Comparison of ENCODE assay signal across 8 cellular contexts in the genomic region with DNA sequence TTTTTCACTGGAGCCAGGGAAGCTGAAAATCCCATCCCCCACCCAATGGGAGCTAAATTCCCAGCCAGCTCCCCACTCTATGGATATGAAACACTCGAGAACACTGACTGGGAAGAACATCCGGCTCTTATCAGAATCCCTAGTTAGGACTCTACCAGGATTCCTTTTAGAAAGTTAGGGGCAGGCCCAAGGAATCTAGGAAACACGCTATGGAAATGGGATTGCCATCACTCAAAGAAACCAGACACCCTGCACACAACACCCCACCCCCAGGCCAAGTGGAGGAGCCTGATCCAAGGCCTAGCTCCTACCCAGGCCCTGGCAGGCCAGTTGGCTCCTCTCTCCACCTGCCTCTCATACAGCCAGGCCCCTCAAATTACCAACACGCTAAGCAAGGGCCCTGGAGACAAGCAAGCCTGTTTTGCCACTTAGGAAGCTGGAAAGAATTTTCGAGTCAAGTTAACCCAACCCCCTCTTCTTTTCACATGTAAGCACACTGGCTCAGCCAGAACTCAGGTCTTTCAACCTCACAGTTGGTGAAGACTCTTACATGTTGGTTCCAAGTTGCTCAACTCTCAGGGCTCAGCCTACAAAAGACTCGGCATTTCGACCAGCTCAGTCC.
A peak's percentile ranks its signal among the peaks of the same experiment; 100 is the strongest.
DNase-seq lines count a peak whose midpoint lies in the region; ATAC-seq, FAIRE-seq and TF ChIP-seq lines count a peak whose summit lies in the region.

No MANE protein-coding gene starts in this region.

- H3K4me2 ChIP-seq in H1 (ENCODE audit: insufficient read depth in 1 of 2, low read depth in 2 of 2, low read length in 2 of 2): peak overlapping the region; percentile 93 to 96

- TF ChIP-seq CTCF in AG09319 (IDR thresholded peaks at IDR 0.05; ENCODE audit: low read depth, low read length) (no peak), H1 (IDR thresholded peaks at IDR 0.05; ENCODE audit: control extremely low read depth in 1 of 3, insufficient read depth in 1 of 3, low read depth in 1 of 3, low read length in 3 of 3) (no peak)

- H3K79me1 ChIP-seq in H1 (ENCODE audit: low read depth, low read length): no peaks in the 10 kb centered on the region; the same call in 1 of the 2 replicates

- H3K36me3 ChIP-seq in H1 (ENCODE audit: control insufficient read depth in 2 of 4, insufficient read depth in 4 of 4, low read length in 3 of 4) (peaks cover 2 to 27% (median 13%) of the 10 kb centered on the region in 4 experiments; a peak in 6 of 8 replicates), muscle layer of colon (ENCODE audit: insufficient read depth, low read length) (peaks cover 9% of the 10 kb centered on the region)

- H4K8ac ChIP-seq in H1 (ENCODE audit: extremely low read depth, insufficient read depth, low read length): no peak overlapping the region

- H2BK120ac ChIP-seq in H1 (replicated peaks; ENCODE audit: low read depth, low read length): no peak overlapping the region

- H2BK12ac ChIP-seq in H1 (ENCODE audit: low read depth, low read length): peak overlapping the region; percentile 82; the same call in 1 of the 2 replicates

- CTCF ChIA-PET in H1 (lab: Charles Lee; ENCODE audit: partially characterized antibody): interaction anchor here (0.6 to 9.5 kb wide), 7 partner anchors 10 to 115 kb away, joined by 3 to 106 read pairs (median 8); no protein-coding TSS in a partner anchor

- H3K56ac ChIP-seq in H1 (replicated peaks; ENCODE audit: insufficient read length, low read depth, low read length): peak overlapping the region; percentile 85

- peak overlapping the region; percentile 94 for H3K27ac ChIP-seq in H1 (ENCODE audit: low read depth, low read length)
- H3K27ac ChIP-seq in muscle layer of colon (ENCODE audit: low read depth, low read length): peak overlapping the region; percentile 69

- H3K27me3 ChIP-seq in H1 (replicated peaks in 1 of 4; ENCODE audit: control insufficient read depth in 3 of 4, extremely low read depth in 1 of 4, insufficient read depth in 3 of 4, low read length in 3 of 4) (no peaks in the 10 kb centered on the region), muscle layer of colon (ENCODE audit: control insufficient read depth in 1 of 2, insufficient read depth in 2 of 2, low read length in 2 of 2) (no peaks in the 10 kb centered on the region)

- TF ChIP-seq EP300 in H1 (IDR thresholded peaks at IDR 0.05; ENCODE audit: borderline replicate concordance in 1 of 2, low read depth in 2 of 2, low read length in 2 of 2): no peak

- H3K9me3 ChIP-seq in H1 (ENCODE audit: insufficient read depth in 2 of 2, low read depth in 1 of 2, low read length in 1 of 2) (no peaks in the 10 kb centered on the region), muscle layer of colon (ENCODE audit: low read length) (no peaks in the 10 kb centered on the region)

- 0 out of 2 replicates have a peak overlapping the region, but pooled peaks have one; percentile 35 for H2BK20ac ChIP-seq in H1 (ENCODE audit: low read length)

- TF ChIP-seq POLR2A in H1 (IDR thresholded peaks at IDR 0.05; ENCODE audit: control extremely low read depth in 1 of 2, low read depth in 2 of 2, low read length in 2 of 2): peak; percentile 78 to 91

- 2% methylated on average over 7 of the region's 7 CpGs; no CpG with 5 or more reads in 1 of the 2 experiments for WGBS in H1 (ENCODE audit: extremely low coverage in 1 of 2, insufficient coverage in 1 of 2, insufficient read length in 1 of 2, insufficient replicate concordance in 2 of 2, low coverage in 1 of 2, low lambda C conversion rate in 2 of 2, missing lambda C conversion rate in 1 of 2), 2 experiments

- H3K9ac ChIP-seq in H1 (replicated peaks in 1 of 4; ENCODE audit: extremely low read depth in 1 of 4, low read depth in 3 of 4, low read length in 3 of 4) (peak overlapping the region; percentile 62 to 79 (median 74)), muscle layer of colon (ENCODE audit: low read length) (peak overlapping the region; percentile 29)

- H4K91ac ChIP-seq in H1 (replicated peaks; ENCODE audit: insufficient read length, low read length): peak overlapping the region; percentile 95

- H4K5ac ChIP-seq in H1 (ENCODE audit: insufficient read length, low read depth, low read length): peak overlapping the region; percentile 53

- H3K23ac ChIP-seq in H1 (ENCODE audit: insufficient read length): no peak overlapping the region

- peaks cover 43 to 76% of the 10 kb centered on the region in 2 experiments for H3K79me2 ChIP-seq in H1 (ENCODE audit: control insufficient read depth in 1 of 2, insufficient read depth in 2 of 2, low read length in 2 of 2)

- peaks cover 26% of the 10 kb centered on the region for H3K23me2 ChIP-seq in H1 (ENCODE audit: low read depth, low read length)

- peak overlapping the region; percentile 63 to 88 (median 77) for H3K4me3 ChIP-seq in H1 (ENCODE audit: extremely low read depth in 1 of 4, insufficient read depth in 2 of 4, low read depth in 3 of 4, low read length in 4 of 4)
- peak overlapping the region in 1 of 2 donors; percentile 59 for H3K4me3 ChIP-seq in muscle layer of colon (ENCODE audit: low read depth in 1 of 2, low read length in 2 of 2)

- H4K20me1 ChIP-seq in H1 (replicated peaks in 1 of 2; ENCODE audit: control insufficient read depth in 1 of 2, insufficient read depth in 2 of 2, low read length in 2 of 2): peaks cover 20 to 29% of the 10 kb centered on the region in 2 experiments

- no peak overlapping the region for H2AFZ ChIP-seq in H1 (ENCODE audit: low read length)

- no peak for ATAC-seq in HG03442 (IDR thresholded peaks at IDR 0.05; ENCODE audit: unreplicated experiment)
- ATAC-seq in HG02623 (IDR thresholded peaks at IDR 0.05; ENCODE audit: unreplicated experiment): no peak

- H2BK5ac ChIP-seq in H1 (ENCODE audit: low read depth, low read length): peak overlapping the region; percentile 91

- TF ChIP-seq RAD21 in H1 (IDR thresholded peaks at IDR 0.05 in 1 of 2, conservative IDR thresholded peaks at IDR 0.05 in 1 of 2; ENCODE audit: low read depth in 2 of 2, low read length in 2 of 2): peak in 1 of 2 experiments; percentile 3; a peak in 1 of 4 replicates

- H3K4ac ChIP-seq in H1 (replicated peaks; ENCODE audit: insufficient read length, low read depth, low read length): peak overlapping the region; percentile 73

- no peak overlapping the region for H3K14ac ChIP-seq in H1 (ENCODE audit: insufficient read length)

- peak; percentile 57 for FAIRE-seq in H1 (lab: Jason Lieb, UNC)

- 0 out of 2 replicates have a peak overlapping the region, but pooled peaks have one; percentile 11 for H2BK15ac ChIP-seq in H1 (ENCODE audit: low read length)

- peak overlapping the region; percentile 79 for H3K18ac ChIP-seq in H1 (ENCODE audit: extremely low read depth, low read length)

- POLR2A ChIA-PET in H1 (lab: Charles Lee; ENCODE audit: partially characterized antibody): interaction anchor here (0.7 to 59.2 kb wide), 26 partner anchors 5 to 272 kb away, joined by 3 to 1192 read pairs (median 4); partner anchors contain the start of gene ANKDD1A

- no peak overlapping the region for H2AK5ac ChIP-seq in H1 (ENCODE audit: low read depth, low read length)

- H3K4me1 ChIP-seq in H1 (replicated peaks in 1 of 4; ENCODE audit: control insufficient read depth in 3 of 4, insufficient read depth in 4 of 4, low read length in 3 of 4): peaks cover 19 to 26% (median 23%) of the 10 kb centered on the region in 4 experiments
- H3K4me1 ChIP-seq in muscle layer of colon (ENCODE audit: insufficient read depth, low read length): peaks cover 72% of the 10 kb centered on the region

- DNase-seq in AG09319 (ENCODE audit: extremely low read depth, low read depth) (peak; percentile 23), NCI-H2107 (lab: John Stamatoyannopoulos, UW) (peak; percentile 19), H1 (ENCODE audit: low read depth in 1 of 2, low spot score in 2 of 2) (peak; percentile 66 to 78), COR-L47 (lab: John Stamatoyannopoulos, UW) (no peak)
- no peak for DNase-seq in activated CD8-positive, alpha-beta memory T cell treated with anti-CD3 and anti-CD28 coated beads, Interleukin-2, amount 50 U/mL, for 4 hours

TF ChIP-seq in H1, 55 proteins besides CTCF, POLR2A, EP300 and RAD21 (continues in another document):
- TF ChIP-seq KDM5A (IDR thresholded peaks at IDR 0.05; ENCODE audit: low read length): no peak
- TF ChIP-seq, protein P1, sequence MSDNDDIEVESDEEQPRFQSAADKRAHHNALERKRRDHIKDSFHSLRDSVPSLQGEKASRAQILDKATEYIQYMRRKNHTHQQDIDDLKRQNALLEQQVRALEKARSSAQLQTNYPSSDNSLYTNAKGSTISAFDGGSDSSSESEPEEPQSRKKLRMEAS (IDR thresholded peaks at IDR 0.05): peak; percentile 65
- no peak for TF ChIP-seq EGR1 (IDR thresholded peaks at IDR 0.05; ENCODE audit: borderline replicate concordance, low read depth, low read length)
- TF ChIP-seq SAP30 (IDR thresholded peaks at IDR 0.05; ENCODE audit: insufficient read depth, insufficient replicate concordance, low read length): peak; percentile 26
- no peak for TF ChIP-seq RFX5 (IDR thresholded peaks at IDR 0.05; ENCODE audit: borderline replicate concordance, low read depth, low read length)
- no peak for TF ChIP-seq SUZ12 (IDR thresholded peaks at IDR 0.05; ENCODE audit: low read length)
- no peak for TF ChIP-seq EZH2 (IDR thresholded peaks at IDR 0.05; ENCODE audit: low read depth, low read length, severe bottlenecking)
- TF ChIP-seq YY1 (IDR thresholded peaks at IDR 0.05; ENCODE audit: low read depth, low read length): no peak
- TF ChIP-seq BRCA1 (IDR thresholded peaks at IDR 0.05; ENCODE audit: low read depth, low read length): no peak
- peak; percentile 89 for TF ChIP-seq TBP (IDR thresholded peaks at IDR 0.05; ENCODE audit: low read depth, low read length)
- TF ChIP-seq SP2 (IDR thresholded peaks at IDR 0.05; ENCODE audit: low read length): no peak
- no peak for TF ChIP-seq TCF12 (IDR thresholded peaks at IDR 0.05; ENCODE audit: low read depth, low read length)
- TF ChIP-seq FOSL1 (IDR thresholded peaks at IDR 0.05; ENCODE audit: insufficient read depth, low read depth, low read length): no peak
- no peak; the same call in 1 of the 2 replicates for TF ChIP-seq E2F6 (IDR thresholded peaks at IDR 0.05)
- TF ChIP-seq CHD2 (IDR thresholded peaks at IDR 0.05; ENCODE audit: low read length): peak; percentile 54
- no peak for TF ChIP-seq HDAC6 (IDR thresholded peaks at IDR 0.05; ENCODE audit: low read depth, low read length)
- TF ChIP-seq SIX5 (IDR thresholded peaks at IDR 0.05; ENCODE audit: low read depth, low read length): no peak
- no peak for TF ChIP-seq RXRA (IDR thresholded peaks at IDR 0.05; ENCODE audit: insufficient read depth, low read depth, low read length)
- TF ChIP-seq CREB1 (IDR thresholded peaks at IDR 0.05): peak; percentile 12; the same call in 1 of the 2 replicates
- peak; percentile 91 for TF ChIP-seq POLR2AphosphoS5 (IDR thresholded peaks at IDR 0.05; ENCODE audit: low read depth, low read length)

Comparison
In these comparisons a context has a peak if more than half of its experiments do, and no peak if none do; other contexts are left out.
1. DNase-seq: peak in AG09319 (single experiment), NCI-H2107 (single experiment) and H1 (2 of 2); none in COR-L47 (single experiment) and activated CD8-positive, alpha-beta memory T cell treated with anti-CD3 and anti-CD28 coated beads, Interleukin-2, amount 50 U/mL, for 4 hours (single experiment).